ENCODE assay signal across 7 cellular contexts in genomic region chr15:80991446-80991845, GRCh38. TPM values are rescaled to one million over a fixed set of nuclear protein-coding genes. Genes with fewer than 3 reads are reported as not detected.
DNase-seq lines count a peak whose midpoint lies in the region; ATAC-seq and TF ChIP-seq lines count a peak whose summit lies in the region.

No MANE protein-coding gene starts in this region.

- peak overlapping the region; percentile 64 for H3K27ac Mint-ChIP-seq in T-helper 2 cell treated with Interferon-gamma antibody and Interleukin-4, amounts not matched to agents 5 μg/mL and 100 μg/mL, for 36 hours

- peak; percentile 16 for TF ChIP-seq CTCF in cardiac muscle cell (IDR thresholded peaks at IDR 0.05; ENCODE audit: low read depth, low read length)

- H3K36me3 ChIP-seq in cardiac muscle cell, result no peaks in the 10 kb centered on the region

- no peak overlapping the region for H3K27ac ChIP-seq in cardiac muscle cell

- H3K36me3 Mint-ChIP-seq in T-helper 2 cell treated with Interferon-gamma antibody and Interleukin-4, amounts not matched to agents 5 μg/mL and 100 μg/mL, for 36 hours (ENCODE audit: low read depth), result peaks cover 21% of the 10 kb centered on the region

- peaks cover 44% of the 10 kb centered on the region for H3K4me1 Mint-ChIP-seq in T-helper 2 cell treated with Interferon-gamma antibody and Interleukin-4, amounts not matched to agents 5 μg/mL and 100 μg/mL, for 36 hours (ENCODE audit: low read depth)

- H3K27me3 ChIP-seq in cardiac muscle cell, result no peaks in the 10 kb centered on the region

- peak; percentile 61 for DNase-seq in HS-5 (ENCODE audit: low read depth)
- peak; percentile 29 for DNase-seq in T-helper 2 cell treated with Interferon-gamma antibody and Interleukin-4, amounts not matched to agents 5 μg/mL and 100 μg/mL, for 36 hours (ENCODE audit: low spot score)
- DNase-seq in cardiac muscle cell (ENCODE audit: low read depth in 1 of 2, low spot score in 1 of 2), result peak in 1 of 2 donors; percentile 72
- peak; percentile 85 for DNase-seq in stromal cell of bone marrow (ENCODE audit: low read depth)
- DNase-seq in SKM-1 (lab: John Stamatoyannopoulos, UW; ENCODE audit: unreplicated experiment), result no peak
- DNase-seq in KG1 (lab: John Stamatoyannopoulos, UW), result no peak

- H3K4me3 ChIP-seq in cardiac muscle cell, result no peak overlapping the region

- peaks cover 5% of the 10 kb centered on the region for H3K9me3 Mint-ChIP-seq in T-helper 2 cell treated with Interferon-gamma antibody and Interleukin-4, amounts not matched to agents 5 μg/mL and 100 μg/mL, for 36 hours

- no peaks in the 10 kb centered on the region for H3K9me3 ChIP-seq in cardiac muscle cell (ENCODE audit: low read depth)

- peaks cover 13% of the 10 kb centered on the region for H3K4me1 ChIP-seq in cardiac muscle cell (ENCODE audit: low read depth)

- peak overlapping the region; percentile 96 for H3K4me3 Mint-ChIP-seq in T-helper 2 cell treated with Interferon-gamma antibody and Interleukin-4, amounts not matched to agents 5 μg/mL and 100 μg/mL, for 36 hours

- no peaks in the 10 kb centered on the region for H3K27me3 Mint-ChIP-seq in T-helper 2 cell treated with Interferon-gamma antibody and Interleukin-4, amounts not matched to agents 5 μg/mL and 100 μg/mL, for 36 hours (ENCODE audit: low read depth)

- ATAC-seq in HG03108 (IDR thresholded peaks at IDR 0.05; ENCODE audit: unreplicated experiment), result no peak

RNA-seq across cellular contexts. Expression of gene MESD, which starts 1.8 kb away (rescaled TPM):
- total RNA-seq in cardiac muscle cell, result 19.1 and 20.1 TPM in 2 replicates
- polyA plus RNA-seq in cardiac muscle cell, result 25.3 and 35.8 TPM in 2 replicates

RNA-seq across cellular contexts. Expression of gene TLNRD1, which starts 9.3 kb away (rescaled TPM):
- total RNA-seq in cardiac muscle cell, result 29.2 and 41.8 TPM in 2 replicates
- 14.4 and 25.3 TPM in 2 replicates for polyA plus RNA-seq in cardiac muscle cell

Comparison
In these comparisons a context has a peak if more than half of its experiments do, and no peak if none do; other contexts are left out.
1. DNase-seq: peak in HS-5 (single experiment), T-helper 2 cell treated with Interferon-gamma antibody and Interleukin-4, amounts not matched to agents 5 μg/mL and 100 μg/mL, for 36 hours (single experiment) and stromal cell of bone marrow (single experiment); none in SKM-1 (single experiment) and KG1 (single experiment).